ENCODE assay signal across 8 cellular contexts in the genomic region with DNA sequence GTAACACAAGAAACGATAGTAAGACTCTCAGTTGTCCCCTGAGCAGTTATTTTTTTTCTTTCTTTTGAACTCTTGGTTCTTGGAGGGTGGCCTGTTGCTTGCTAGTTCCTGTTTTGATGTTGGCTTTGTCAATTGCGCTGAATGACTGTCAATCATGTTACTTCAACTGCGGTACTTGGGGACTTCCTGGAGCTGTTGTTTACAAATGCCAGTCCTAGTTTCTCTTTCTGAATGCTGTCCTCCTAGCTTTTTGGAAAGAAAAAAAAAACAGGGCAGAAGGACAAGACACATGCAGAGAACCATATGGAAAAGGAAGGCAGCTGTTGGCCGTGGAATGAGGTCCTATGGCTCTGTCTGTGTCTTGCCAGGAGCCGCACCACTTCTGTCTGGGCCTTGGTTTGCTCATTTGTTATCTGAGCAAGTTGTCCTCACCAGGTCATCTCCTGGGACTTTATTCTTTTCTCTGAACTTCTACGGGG. TPM values are rescaled to one million over a fixed set of nuclear protein-coding genes. Genes with fewer than 3 reads are reported as not detected.
DNase-seq lines count a peak whose midpoint lies in the region; ATAC-seq and TF ChIP-seq lines count a peak whose summit lies in the region.

No MANE protein-coding gene starts in this region.

- no peaks in the 10 kb centered on the region for H3K79me2 ChIP-seq in PC-3 (ENCODE audit: low read length)

- no peak for TF ChIP-seq CTCF in PC-3 (conservative IDR thresholded peaks at IDR 0.05; ENCODE audit: low read depth, low read length)
- TF ChIP-seq CTCF in endothelial cell (IDR thresholded peaks at IDR 0.05; ENCODE audit: unreplicated experiment): no peak

- H3K4me1 Mint-ChIP-seq in activated T-cell treated with anti-CD3 and anti-CD28 coated beads, Interleukin-2, amount 50 U/mL, for 4 hours (ENCODE audit: low read depth): peaks cover 99% of the 10 kb centered on the region
- peaks cover 94% of the 10 kb centered on the region for H3K4me1 Mint-ChIP-seq in central memory CD8-positive, alpha-beta T cell
- H3K4me1 Mint-ChIP-seq in naive B cell: peaks cover 72 to 99% (median 90%) of the 10 kb centered on the region in 3 donors
- H3K4me1 Mint-ChIP-seq in endothelial cell (ENCODE audit: unreplicated experiment): peaks cover 33% of the 10 kb centered on the region

- no peaks in the 10 kb centered on the region for H3F3A ChIP-seq in PC-3 (ENCODE audit: low read length, unreplicated experiment)

- POLR2A ChIA-PET in PC-3 (lab: Charles Lee; ENCODE audit: unreplicated experiment): no interaction called here

- H3K4me1 ChIP-seq in PC-3 (ENCODE audit: insufficient read depth, low read length): peaks cover 20% of the 10 kb centered on the region

- peak overlapping the region; percentile 74 for H3K27ac ChIP-seq in PC-3 (ENCODE audit: low read length)

- H2AFZ ChIP-seq in PC-3 (ENCODE audit: low read length): peak overlapping the region; percentile 36; the same call in 1 of the 2 replicates

- BruUV-seq in PC-3 (replicated peaks; lab: Mats Ljungman, UMichigan): no TSS peak

- H3K9me3 Mint-ChIP-seq in activated T-cell treated with anti-CD3 and anti-CD28 coated beads, Interleukin-2, amount 50 U/mL, for 4 hours: no peaks in the 10 kb centered on the region
- no peaks in the 10 kb centered on the region for H3K9me3 Mint-ChIP-seq in central memory CD8-positive, alpha-beta T cell
- H3K9me3 Mint-ChIP-seq in naive B cell (no peaks in the 10 kb centered on the region), endothelial cell (ENCODE audit: unreplicated experiment) (no peaks in the 10 kb centered on the region)

- no peaks in the 10 kb centered on the region for H3K27me3 ChIP-seq in PC-3 (ENCODE audit: low read length)

- peak; percentile 65 to 78 for ATAC-seq in activated T-cell treated with anti-CD3 and anti-CD28 coated beads, Interleukin-2, amount 50 U/mL, for 4 hours
- ATAC-seq in HG02973 (IDR thresholded peaks at IDR 0.05; ENCODE audit: unreplicated experiment) (peak; percentile 54), PC-3 (no peak), naive B cell (ENCODE audit: low read depth in 2 of 2) (peak; percentile 62 to 67)
- ATAC-seq in central memory CD8-positive, alpha-beta T cell (replicated peaks; ENCODE audit: extremely low read depth, poor library complexity, severe bottlenecking): peak; percentile 62

- intact Hi-C loops in PC-3 (cut with micrococcal nuclease): loop anchor here (5.0 kb wide), 1 partner anchor 42 kb away; no protein-coding TSS in a partner anchor

- no peak overlapping the region for H3K4me3 ChIP-seq in PC-3 (ENCODE audit: low read length)

- H3K36me3 ChIP-seq in PC-3 (ENCODE audit: low read depth, low read length): no peaks in the 10 kb centered on the region

- H4K20me1 ChIP-seq in PC-3 (ENCODE audit: low read length): no peaks in the 10 kb centered on the region

- DNase-seq in activated T-cell treated with anti-CD3 and anti-CD28 coated beads, Interleukin-2, amount 50 U/mL, for 4 hours: peak; percentile 27
- DNase-seq in activated T-cell treated with anti-CD3 and anti-CD28 coated beads, Interleukin-2, amount 50 U/mL, for 1 hour: no peak
- DNase-seq in PC-3: no peak
- peak in 1 of 2 donors; percentile 65 for DNase-seq in central memory CD8-positive, alpha-beta T cell (ENCODE audit: low spot score in 2 of 2)
- DNase-seq in naive B cell: peak; percentile 82
- no peak for DNase-seq in NK-92 (lab: John Stamatoyannopoulos, UW; ENCODE audit: unreplicated experiment)
- DNase-seq in endothelial cell (ENCODE audit: low spot score): no peak

- no peaks in the 10 kb centered on the region for H3K36me3 Mint-ChIP-seq in activated T-cell treated with anti-CD3 and anti-CD28 coated beads, Interleukin-2, amount 50 U/mL, for 4 hours (ENCODE audit: insufficient read depth)
- H3K36me3 Mint-ChIP-seq in central memory CD8-positive, alpha-beta T cell (ENCODE audit: insufficient read depth): peaks cover 21% of the 10 kb centered on the region
- no peaks in the 10 kb centered on the region for H3K36me3 Mint-ChIP-seq in naive B cell
- peaks cover 4% of the 10 kb centered on the region for H3K36me3 Mint-ChIP-seq in endothelial cell (ENCODE audit: low read depth, unreplicated experiment)

- H3K9me3 ChIP-seq in PC-3 (ENCODE audit: low read length): no peaks in the 10 kb centered on the region

- H3K4me2 ChIP-seq in PC-3 (ENCODE audit: low read length): peak overlapping the region; percentile 73

- H3K9me2 ChIP-seq in PC-3 (replicated peaks; ENCODE audit: low read length): no peaks in the 10 kb centered on the region

- no peaks in the 10 kb centered on the region for H3K27me3 Mint-ChIP-seq in activated T-cell treated with anti-CD3 and anti-CD28 coated beads, Interleukin-2, amount 50 U/mL, for 4 hours (ENCODE audit: low read depth)
- H3K27me3 Mint-ChIP-seq in central memory CD8-positive, alpha-beta T cell: no peaks in the 10 kb centered on the region
- no peaks in the 10 kb centered on the region for H3K27me3 Mint-ChIP-seq in naive B cell
- peaks cover 5% of the 10 kb centered on the region for H3K27me3 Mint-ChIP-seq in endothelial cell (ENCODE audit: unreplicated experiment)

- CTCF ChIA-PET in PC-3 (lab: Charles Lee): interaction anchor here (0.7 kb wide), 1 partner anchor 65 kb away, joined by 3 read pairs; no protein-coding TSS in a partner anchor

- H3K9ac ChIP-seq in PC-3 (ENCODE audit: low read length): no peak overlapping the region

- H3K27ac Mint-ChIP-seq in central memory CD8-positive, alpha-beta T cell (ENCODE audit: low read depth): peak overlapping the region; percentile 97
- H3K27ac Mint-ChIP-seq in naive B cell (peak overlapping the region; percentile 97 to 100 (median 98)), endothelial cell (ENCODE audit: unreplicated experiment) (no peak overlapping the region)

- peak overlapping the region; percentile 79 for H3K4me3 Mint-ChIP-seq in activated T-cell treated with anti-CD3 and anti-CD28 coated beads, Interleukin-2, amount 50 U/mL, for 4 hours
- peak overlapping the region; percentile 80 for H3K4me3 Mint-ChIP-seq in central memory CD8-positive, alpha-beta T cell
- H3K4me3 Mint-ChIP-seq in naive B cell (peak overlapping the region; percentile 60 to 100 (median 86)), endothelial cell (ENCODE audit: unreplicated experiment) (no peak overlapping the region)

RNA-seq across cellular contexts. Expression of a gene that starts 7.0 kb away (rescaled TPM):
- total RNA-seq in activated T-cell treated with anti-CD3 and anti-CD28 coated beads, Interleukin-2, amount 50 U/mL, for 4 hours: 10 to 100 TPM; 36.5 to 55.1 (median 41.3) TPM
- total RNA-seq in PC-3 (2014; rRNA removed) (19.4 and 24.4 TPM in 2 replicates), endothelial cell (ENCODE audit: unreplicated experiment) (50.4 TPM)
- polyA plus RNA-seq in naive B cell (ENCODE audit: low read depth in 6 of 6): 100 to 1,000 TPM; 197 to 439 (median 323) TPM

RNA-seq across cellular contexts. Expression of a gene that starts 54.3 kb away (rescaled TPM):
- total RNA-seq in activated T-cell treated with anti-CD3 and anti-CD28 coated beads, Interleukin-2, amount 50 U/mL, for 4 hours: 10 to 100 TPM; 23.7 to 25.6 (median 24.7) TPM
- total RNA-seq in PC-3 (2014; rRNA removed) (12.0 and 19.6 TPM in 2 replicates), endothelial cell (ENCODE audit: unreplicated experiment) (23.6 TPM)
- polyA plus RNA-seq in naive B cell (ENCODE audit: low read depth in 6 of 6): 10 to 100 TPM; 10.6 to 22.4 (median 18.2) TPM

RNA-seq across cellular contexts. Expression of a gene that starts 54.7 kb away (rescaled TPM):
- total RNA-seq in activated T-cell treated with anti-CD3 and anti-CD28 coated beads, Interleukin-2, amount 50 U/mL, for 4 hours: 10 to 100 TPM; 33.0 to 43.3 (median 41.8) TPM
- total RNA-seq in PC-3 (2014; rRNA removed) (11.4 and 14.3 TPM in 2 replicates), endothelial cell (ENCODE audit: unreplicated experiment) (48.9 TPM)
- polyA plus RNA-seq in naive B cell (ENCODE audit: low read depth in 6 of 6): 100 to 1,000 TPM in 5 of 6 donors, 10 to 100 TPM in 1; 92.5 to 139 (median 123) TPM

Comparison
In these comparisons a context has a peak if more than half of its experiments do, and no peak if none do; other contexts are left out.
1. DNase-seq: peak in activated T-cell treated with anti-CD3 and anti-CD28 coated beads, Interleukin-2, amount 50 U/mL, for 4 hours (single experiment) and naive B cell (single experiment); none in activated T-cell treated with anti-CD3 and anti-CD28 coated beads, Interleukin-2, amount 50 U/mL, for 1 hour (single experiment), PC-3 (single experiment), NK-92 (single experiment) and endothelial cell (single experiment).